7 cellular contexts compared by ENCODE assay signal in genomic region chr16:19716728-19717127, GRCh38. TPM values are rescaled to one million over a fixed set of nuclear protein-coding genes. Genes with fewer than 3 reads are reported as not detected.
DNase-seq lines count a peak whose midpoint lies in the region; ATAC-seq and TF ChIP-seq lines count a peak whose summit lies in the region.
"Not testable (repeated sequence)": the region's sequence is repeated elsewhere in the genome, so short reads cannot be mapped to it uniquely, and the experiment has no call there.

No MANE protein-coding gene starts in this region.

- peak overlapping the region; percentile 95 for H3K4me3 Mint-ChIP-seq in activated CD8-positive, alpha-beta T cell treated with anti-CD3 and anti-CD28 coated beads for 36 hours
- H3K4me3 Mint-ChIP-seq in glutamatergic neuron (ENCODE audit: unreplicated experiment): peak overlapping the region; percentile 92

- H3K4me3 ChIP-seq in NT2/D1 (ENCODE audit: insufficient read length, low read depth): peak overlapping the region; percentile 96
- peak overlapping the region; percentile 93 to 97 for H3K4me3 ChIP-seq in cardiac fibroblast (replicated peaks in 1 of 2; ENCODE audit: low read depth in 2 of 2, low read length in 2 of 2)
- not testable (repeated sequence) for H3K4me3 ChIP-seq in mucosa of descending colon
- H3K4me3 ChIP-seq in sigmoid colon: peak overlapping the region; percentile 80 to 98 (median 88)

- not testable (repeated sequence) for H3K27me3 ChIP-seq in NT2/D1 (ENCODE audit: insufficient read depth, insufficient read length); sigmoid colon

- not testable (repeated sequence) for TF ChIP-seq CTCF in activated CD8-positive, alpha-beta T cell treated with anti-CD3 and anti-CD28 coated beads for 36 hours (IDR thresholded peaks at IDR 0.05); cardiac fibroblast (IDR thresholded peaks at IDR 0.05; ENCODE audit: low read depth, low read length); glutamatergic neuron (IDR thresholded peaks at IDR 0.05; ENCODE audit: partially characterized antibody, unreplicated experiment); mucosa of descending colon (IDR thresholded peaks at IDR 0.05); sigmoid colon (IDR thresholded peaks at IDR 0.05)

- POLR2A ChIA-PET in activated CD8-positive, alpha-beta T cell treated with anti-CD3 and anti-CD28 coated beads for 36 hours (lab: Charles Lee): interaction anchor here (1.1 kb wide), 1 partner anchor 10 kb away, joined by 3 read pairs; no protein-coding TSS in a partner anchor

- intact Hi-C loops in activated CD8-positive, alpha-beta T cell treated with anti-CD3 and anti-CD28 coated beads for 36 hours (cut with micrococcal nuclease): loop anchor here (5.0 kb wide), 1 partner anchor 159 kb away; the partner anchor contains the start of gene VPS35L
- intact Hi-C loops in mucosa of descending colon (cut with DNase I, micrococcal nuclease) (loop anchor here in 1 of 2 donors (10.0 kb wide), 1 partner anchor 168 kb away; the partner anchor contains the start of gene GPRC5B), sigmoid colon (cut with DNase I) (loop anchor here (2.0 to 10.0 kb wide), 4 partner anchors 114 to 192 kb away; partner anchors contain the start of genes CCP110, GDE1 and VPS35L)

- not testable (repeated sequence) for TF ChIP-seq POLR2A in sigmoid colon (IDR thresholded peaks at IDR 0.05)

- CTCF ChIA-PET in activated CD8-positive, alpha-beta T cell treated with anti-CD3 and anti-CD28 coated beads for 36 hours (lab: Charles Lee): not testable (repeated sequence)

- not testable (repeated sequence) for ATAC-seq in activated CD8-positive, alpha-beta T cell treated with anti-CD3 and anti-CD28 coated beads for 36 hours
- ATAC-seq in mucosa of descending colon: peak; percentile 7

- H3K9ac ChIP-seq in ES-I3 (ENCODE audit: low read depth, low read length) (peak overlapping the region; percentile 95; the same call in 1 of the 2 replicates), NT2/D1 (ENCODE audit: insufficient read length, low read depth) (peak overlapping the region; percentile 97)

- peaks cover 28% of the 10 kb centered on the region for H3K36me3 Mint-ChIP-seq in activated CD8-positive, alpha-beta T cell treated with anti-CD3 and anti-CD28 coated beads for 36 hours (ENCODE audit: low read depth)
- not testable (repeated sequence) for H3K36me3 Mint-ChIP-seq in glutamatergic neuron (ENCODE audit: unreplicated experiment)

- H3K9me3 Mint-ChIP-seq in activated CD8-positive, alpha-beta T cell treated with anti-CD3 and anti-CD28 coated beads for 36 hours; glutamatergic neuron (ENCODE audit: unreplicated experiment): not testable (repeated sequence)

- H3K4me1 Mint-ChIP-seq in activated CD8-positive, alpha-beta T cell treated with anti-CD3 and anti-CD28 coated beads for 36 hours (ENCODE audit: low read depth): peaks cover 20% of the 10 kb centered on the region
- not testable (repeated sequence) for H3K4me1 Mint-ChIP-seq in glutamatergic neuron (ENCODE audit: low read depth, unreplicated experiment)

- not testable (repeated sequence) for H3K27me3 Mint-ChIP-seq in activated CD8-positive, alpha-beta T cell treated with anti-CD3 and anti-CD28 coated beads for 36 hours; glutamatergic neuron (ENCODE audit: unreplicated experiment)

- H3K36me3 ChIP-seq in ES-I3 (ENCODE audit: insufficient read depth, low read length): peaks cover 15% of the 10 kb centered on the region
- peaks cover 53% of the 10 kb centered on the region for H3K36me3 ChIP-seq in NT2/D1 (ENCODE audit: insufficient read depth, insufficient read length, low read length)
- H3K36me3 ChIP-seq in mucosa of descending colon (ENCODE audit: low read depth): not testable (repeated sequence)
- peaks cover 0 to 15% (median 9%) of the 10 kb centered on the region in 4 donors for H3K36me3 ChIP-seq in sigmoid colon

- H3K4me1 ChIP-seq in ES-I3 (ENCODE audit: insufficient read depth, low read length) (peaks cover 15% of the 10 kb centered on the region), NT2/D1 (ENCODE audit: insufficient read depth, insufficient read length) (peaks cover 10% of the 10 kb centered on the region), mucosa of descending colon (ENCODE audit: low read depth) (peaks cover 24% of the 10 kb centered on the region), sigmoid colon (peaks cover 0 to 23% (median 21%) of the 10 kb centered on the region in 4 donors)

- H3K9me3 ChIP-seq in ES-I3 (ENCODE audit: control insufficient read depth, insufficient read depth, low read length); NT2/D1 (ENCODE audit: insufficient read depth, low read length); mucosa of descending colon; sigmoid colon: not testable (repeated sequence)

- DNase-seq in NT2/D1 (ENCODE audit: low read depth, low spot score); activated CD8-positive, alpha-beta T cell treated with anti-CD3 and anti-CD28 coated beads for 36 hours; cardiac fibroblast (ENCODE audit: low read depth in 2 of 2); glutamatergic neuron; mucosa of descending colon: not testable (repeated sequence)
- DNase-seq in sigmoid colon: peak; percentile 39

- WGBS in sigmoid colon, 2 donors: 9 to 57% methylated on average over 11 of the region's 11 CpGs

- TF ChIP-seq EP300 in sigmoid colon (IDR thresholded peaks at IDR 0.05): not testable (repeated sequence)

- H3K27ac Mint-ChIP-seq in activated CD8-positive, alpha-beta T cell treated with anti-CD3 and anti-CD28 coated beads for 36 hours: not testable (repeated sequence)
- H3K27ac Mint-ChIP-seq in glutamatergic neuron (ENCODE audit: unreplicated experiment): peak overlapping the region; percentile 92

- H3K27ac ChIP-seq in sigmoid colon: peak overlapping the region in 2 of 4 donors; percentile 70 to 88

RNA-seq across cellular contexts. Expression of gene KNOP1, which starts 1.3 kb away (rescaled TPM):
- total RNA-seq in activated CD8-positive, alpha-beta T cell treated with anti-CD3 and anti-CD28 coated beads for 36 hours: 10 to 100 TPM; 27.8 to 28.6 TPM
- total RNA-seq in glutamatergic neuron (ENCODE audit: unreplicated experiment): 25.6 TPM
- total RNA-seq in mucosa of descending colon: 10 to 100 TPM; 13.1 to 23.5 (median 20.7) TPM
- 10 to 100 TPM in 1 of 4 donors, 1 to 10 TPM in 3; 5.0 to 11.1 (median 7.6) TPM for total RNA-seq in sigmoid colon
- polyA plus RNA-seq in sigmoid colon: 10 to 100 TPM; 10.4 to 16.4 (median 16.2) TPM

RNA-seq across cellular contexts. Expression of gene IQCK, which starts 1.3 kb away (rescaled TPM):
- total RNA-seq in activated CD8-positive, alpha-beta T cell treated with anti-CD3 and anti-CD28 coated beads for 36 hours: 1 to 10 TPM; 1.7 to 3.5 TPM
- 5.1 TPM for total RNA-seq in glutamatergic neuron (ENCODE audit: unreplicated experiment)
- total RNA-seq in mucosa of descending colon: 10 to 100 TPM in 2 of 3 donors, 1 to 10 TPM in 1; 9.1 to 14.0 (median 12.0) TPM
- 10 to 100 TPM; 10.3 to 16.6 (median 12.4) TPM for total RNA-seq in sigmoid colon
- polyA plus RNA-seq in sigmoid colon: 1 to 10 TPM; 5.1 to 9.0 (median 9.0) TPM
